In genomic region chr20:32678948-32679347, GRCh38 we compare ENCODE assay signal across 1 cellular context.
TF ChIP-seq lines count a peak whose summit lies in the region.

No MANE protein-coding gene starts in this region.

TF ChIP-seq in IMR-90, 13 proteins besides CTCF, POLR2A, EP300 and RAD21:
- TF ChIP-seq RCOR1 (IDR thresholded peaks at IDR 0.05; ENCODE audit: insufficient replicate concordance, low read length), result no peak
- no peak for TF ChIP-seq MAZ (IDR thresholded peaks at IDR 0.05; ENCODE audit: borderline replicate concordance, low read depth, low read length)
- TF ChIP-seq ELK1 (IDR thresholded peaks at IDR 0.05; ENCODE audit: borderline replicate concordance, low read depth, low read length), result no peak
- TF ChIP-seq MXI1 (IDR thresholded peaks at IDR 0.05; ENCODE audit: borderline replicate concordance, low read depth, low read length), result no peak
